ENCODE assay signal across 20 cellular contexts in the genomic region with DNA sequence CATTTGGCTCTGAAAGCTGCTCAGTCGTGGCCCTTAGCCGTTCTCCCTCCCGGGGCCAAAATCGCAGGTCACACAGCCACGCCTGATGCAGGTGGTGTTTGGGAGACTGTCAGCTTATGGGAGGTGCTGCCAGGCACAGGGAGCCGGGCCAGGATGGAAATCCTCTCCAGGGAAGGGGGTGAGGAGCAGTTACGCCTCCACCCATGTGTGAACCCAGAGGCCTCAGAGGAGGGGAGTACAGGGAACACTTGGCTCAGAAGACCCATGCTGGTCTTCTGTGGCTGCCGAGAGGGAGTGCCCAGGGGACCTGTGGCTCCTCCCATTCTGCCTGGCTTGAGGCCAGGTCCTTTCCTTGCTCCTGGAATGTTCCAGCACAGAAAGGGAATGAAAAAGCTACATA. TPM values are rescaled to one million over a fixed set of nuclear protein-coding genes. Genes with fewer than 3 reads are reported as not detected.
A peak's percentile ranks its signal among the peaks of the same experiment; 100 is the strongest.
DNase-seq lines count a peak whose midpoint lies in the region; TF ChIP-seq lines count a peak whose summit lies in the region.
"Had no signal": no experiment of that assay in that cellular context is flagged by ENCODE, and none has a peak within 500 bp of the region (broad histone marks: within the 10 kb centered on the region; RNA-seq: fewer than 3 reads in every experiment).

No MANE protein-coding gene starts in this region.

- H3K4me3 ChIP-seq in BLaER1 treated with 17β-estradiol and CSF1 and Interleukin-3, amounts not matched to agents 10 nM and 100 nM, result no peak overlapping the region
- H3K4me3 ChIP-seq in osteoblast (ENCODE audit: insufficient read depth, low read length), result no peak overlapping the region
- H3K4me3 ChIP-seq in right atrium auricular region, result no peak overlapping the region
- H3K4me3 ChIP-seq: GM23338 had no signal

- H3K27ac ChIP-seq in BLaER1 treated with 17β-estradiol and CSF1 and Interleukin-3, amounts not matched to agents 10 nM and 100 nM, result no peak overlapping the region
- H3K27ac ChIP-seq in cingulate gyrus (ENCODE audit: low read depth, low read length) (peak overlapping the region; percentile 19), osteoblast (ENCODE audit: low read depth, low read length) (no peak overlapping the region), right atrium auricular region (no peak overlapping the region)
- H3K27ac ChIP-seq: KMS-11 had no signal

- H3K27me3 ChIP-seq in BLaER1 treated with 17β-estradiol and CSF1 and Interleukin-3, amounts not matched to agents 10 nM and 100 nM, result peaks cover 32 to 87% (median 59%) of the 10 kb centered on the region in 11 experiments
- H3K27me3 ChIP-seq in osteoblast (ENCODE audit: insufficient read depth, low read length) (peaks cover 17% of the 10 kb centered on the region), right atrium auricular region (peaks cover 3 to 4% of the 10 kb centered on the region in 2 donors)

- no peak overlapping the region for H3K9ac ChIP-seq in BLaER1 treated with 17β-estradiol and CSF1 and Interleukin-3, amounts not matched to agents 10 nM and 100 nM
- H3K9ac ChIP-seq: KMS-11 had no signal

- H3K4me1 ChIP-seq in BLaER1 treated with 17β-estradiol and CSF1 and Interleukin-3, amounts not matched to agents 10 nM and 100 nM, result peaks cover 0 to 16% (median 10%) of the 10 kb centered on the region in 10 experiments; a peak in 14 of 20 replicates
- H3K4me1 ChIP-seq in osteoblast (ENCODE audit: insufficient read depth, low read length), result no peaks in the 10 kb centered on the region
- H3K4me1 ChIP-seq in right atrium auricular region, result peaks cover 0 to 29% of the 10 kb centered on the region in 2 donors

- peak overlapping the region in 8 of 11 experiments; percentile 6 to 64 (median 44); a peak in 13 of 22 replicates for H3K4me2 ChIP-seq in BLaER1 treated with 17β-estradiol and CSF1 and Interleukin-3, amounts not matched to agents 10 nM and 100 nM
- no peak overlapping the region for H3K4me2 ChIP-seq in osteoblast (ENCODE audit: insufficient read depth, low read length)
- H3K4me2 ChIP-seq: GM23338, KMS-11 had no signal

- no peaks in the 10 kb centered on the region for H3K79me2 ChIP-seq in osteoblast (ENCODE audit: insufficient read depth, low read length)

- H3K9me3 ChIP-seq in BLaER1 treated with 17β-estradiol and CSF1 and Interleukin-3, amounts not matched to agents 10 nM and 100 nM (replicated peaks in 1 of 11), result no peaks in the 10 kb centered on the region
- H3K9me3 ChIP-seq in osteoblast (ENCODE audit: low read depth, low read length) (no peaks in the 10 kb centered on the region), right atrium auricular region (no peaks in the 10 kb centered on the region)

- H4K20me1 ChIP-seq in BLaER1 treated with 17β-estradiol and CSF1 and Interleukin-3, amounts not matched to agents 10 nM and 100 nM, result peaks cover 0 to 88% (median 21%) of the 10 kb centered on the region in 11 experiments; a peak in 15 of 22 replicates
- no peaks in the 10 kb centered on the region for H4K20me1 ChIP-seq in osteoblast (ENCODE audit: insufficient read depth, low read length)

- H3K36me3 ChIP-seq in BLaER1 treated with 17β-estradiol and CSF1 and Interleukin-3, amounts not matched to agents 10 nM and 100 nM, result no peaks in the 10 kb centered on the region
- H3K36me3 ChIP-seq in osteoblast (ENCODE audit: insufficient read depth, low read length) (no peaks in the 10 kb centered on the region), right atrium auricular region (no peaks in the 10 kb centered on the region)

- DNase-seq in NCI-H2171 (lab: John Stamatoyannopoulos, UW) (peak; percentile 48), osteoblast (ENCODE audit: insufficient read length, low spot score, missing footprints) (peak; percentile 78), SKM-1 (lab: John Stamatoyannopoulos, UW; ENCODE audit: unreplicated experiment) (no peak), NCI-H146 (lab: John Stamatoyannopoulos, UW) (no peak), NCI-H82 (lab: John Stamatoyannopoulos, UW) (no peak), right atrium auricular region (ENCODE audit: low spot score) (no peak)
- DNase-seq: CD4-positive, alpha-beta memory T cell; GF-D8; HFFc6; NCI-H1048; NCI-H1436 treated with DMSO at 0.1 percent for 48 hours; NCI-H2081; NCI-H524 treated with DMSO at 0.1 percent for 48 hours; NK-92 treated with Interleukin-12 subunit alpha and Interleukin-12 subunit beta, amount 100 ng/mL, for 24 hours; OCI-M1; SW 1271 had no signal

- no peak for TF ChIP-seq CTCF in osteoblast (IDR thresholded peaks at IDR 0.05; ENCODE audit: extremely low read depth, low read depth, low read length)
- no peak for TF ChIP-seq CTCF in right atrium auricular region (IDR thresholded peaks at IDR 0.05)

- no peak overlapping the region for H2AFZ ChIP-seq in osteoblast (ENCODE audit: low read length)
- H2AFZ ChIP-seq: GM23338 had no signal

RNA-seq across cellular contexts. Expression of gene OLFM1, which starts 3.6 kb away (rescaled TPM):
- total RNA-seq in osteoblast (under 0.01 and 0.29 TPM in 2 replicates), right atrium auricular region (1 to 10 TPM; 7.6 to 9.7 TPM)
- total RNA-seq: CD4-positive, alpha-beta memory T cell had no signal

Comparison
In these comparisons a context has a peak if more than half of its experiments do, and no peak if none do; other contexts are left out.
1. DNase-seq: peak in NCI-H2171 (single experiment) and osteoblast (single experiment); none in SKM-1 (single experiment), NCI-H146 (single experiment), NCI-H82 (single experiment) and right atrium auricular region (single experiment).